In the genomic region with DNA sequence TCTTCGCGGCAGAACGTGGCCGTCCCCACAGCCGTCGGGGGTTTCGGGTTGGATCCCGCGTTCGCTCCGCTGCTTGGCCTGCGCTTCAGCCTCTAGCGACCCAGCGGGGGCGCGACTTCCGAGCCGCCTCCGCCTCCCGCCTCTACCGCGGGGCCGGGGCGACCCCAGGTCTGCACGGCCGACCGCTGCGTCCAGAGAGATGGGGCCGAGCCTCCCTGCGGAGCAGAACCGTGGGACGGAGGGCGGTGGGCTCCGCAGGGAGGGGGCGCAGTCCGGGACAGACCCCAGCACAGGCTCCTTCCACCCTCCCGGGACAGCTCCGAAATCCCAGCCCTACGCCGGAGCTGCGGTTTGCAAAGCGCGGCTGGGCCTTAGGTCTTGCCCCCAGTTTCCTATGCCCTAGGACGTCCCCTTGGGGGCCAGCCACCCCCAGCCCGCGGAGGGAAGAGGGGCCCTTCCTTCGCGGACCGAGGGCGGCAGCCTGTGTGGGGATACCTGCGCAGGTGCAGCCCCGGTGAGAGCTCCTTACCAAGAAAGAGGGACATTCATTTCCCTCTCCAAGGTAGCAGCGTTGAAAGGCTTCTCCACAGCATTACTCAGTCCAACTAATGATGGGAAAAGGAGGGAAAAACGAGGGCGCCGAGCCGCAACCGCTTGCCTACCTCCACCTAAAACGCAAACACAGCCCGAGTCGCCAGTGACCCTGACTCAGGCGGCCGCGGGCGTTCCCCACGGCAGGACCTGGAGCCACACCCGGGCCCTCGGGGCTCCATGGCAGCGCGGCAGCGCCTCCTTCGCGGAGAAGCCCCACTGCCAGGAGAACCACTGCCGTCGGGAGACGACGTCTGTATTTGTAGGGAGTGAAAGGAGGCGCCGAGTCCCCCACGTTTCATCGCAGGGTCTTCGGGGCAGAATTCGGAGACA, we compare ENCODE assay signal across 15 cellular contexts.
DNase-seq lines count a peak whose midpoint lies in the region; ATAC-seq and TF ChIP-seq lines count a peak whose summit lies in the region.
"Had no signal": no experiment of that assay in that cellular context is flagged by ENCODE, and none has a peak within 500 bp of the region (broad histone marks: within the 10 kb centered on the region; RNA-seq: fewer than 3 reads in every experiment).

No MANE protein-coding gene starts in this region.

- intact Hi-C loops in adrenal gland (cut with DNase I), result no loop called here

- H3K27ac ChIP-seq in adrenal gland, result no peak overlapping the region

- 9 to 21% (median 13%) methylated on average over 15 to 83 of the region's 83 CpGs for WGBS in adrenal gland, 4 donors

- no peaks in the 10 kb centered on the region for H3K4me1 ChIP-seq in adrenal gland (replicated peaks in 1 of 2)
- H3K4me1 ChIP-seq: HAP-1 had no signal

- no peak overlapping the region for H3K4me3 ChIP-seq in adrenal gland
- H3K4me3 ChIP-seq: HAP-1 had no signal

- H3K9me3 ChIP-seq in adrenal gland (replicated peaks in 1 of 3), result no peaks in the 10 kb centered on the region
- H3K9me3 ChIP-seq: HAP-1 had no signal

- H3K4me1 Mint-ChIP-seq in WTC11 (peaks cover 15% of the 10 kb centered on the region), immature natural killer cell (peaks cover 23% of the 10 kb centered on the region in 2 donors)
- H3K4me1 Mint-ChIP-seq: IgD-negative memory B cell had no signal

- H3K9me3 Mint-ChIP-seq in WTC11, result peaks cover 31% of the 10 kb centered on the region
- peaks cover 0 to 13% (median 5%) of the 10 kb centered on the region in 6 donors for H3K9me3 Mint-ChIP-seq in immature natural killer cell

- H3K27me3 ChIP-seq in adrenal gland, result peaks cover 26% of the 10 kb centered on the region

- no peak overlapping the region for H3K27ac Mint-ChIP-seq in WTC11
- no peak overlapping the region for H3K27ac Mint-ChIP-seq in immature natural killer cell
- H3K27ac Mint-ChIP-seq: CD4-positive, alpha-beta T cell; IgD-negative memory B cell had no signal

- ATAC-seq in WTC11, result peak; percentile 63
- ATAC-seq in stimulated activated naive CD8-positive, alpha-beta T cell treated with anti-CD3 and anti-CD28 coated beads, Interleukin-15, Interleukin-2, amounts not matched to agents 100 U/mL and 50 U/mL, for 24 hours, result peak; percentile 17

- POLR2A ChIA-PET in WTC11 (lab: Charles Lee), result interaction anchor here (0.9 to 1.1 kb wide), 2 partner anchors 33 to 137 kb away, joined by 3 read pairs; no protein-coding TSS in a partner anchor

- CTCF ChIA-PET in WTC11 (lab: Charles Lee), result interaction anchor here (0.6 to 1.9 kb wide), 6 partner anchors 29 to 181 kb away, joined by 3 to 10 read pairs (median 4); no protein-coding TSS in a partner anchor

- DNase-seq in GM03348 (ENCODE audit: low spot score) (peak; percentile 5), WTC11 (ENCODE audit: low spot score) (peak; percentile 50), immature natural killer cell (no peak), AG08396 (ENCODE audit: low spot score) (no peak), CD1c-positive myeloid dendritic cell (ENCODE audit: extremely low spot score) (no peak), adrenal gland (no peak)
- DNase-seq in stimulated activated naive CD8-positive, alpha-beta T cell treated with anti-CD3 and anti-CD28 coated beads, Interleukin-15, Interleukin-2, amounts not matched to agents 100 U/mL and 50 U/mL, for 24 hours, result no peak
- DNase-seq: AML-193; CD4-positive, alpha-beta T cell; NCI-H1436 treated with DMSO at 0.1 percent for 48 hours; NCI-H2081; NCI-H2227 treated with DMSO at 0.1 percent for 48 hours; NCI-H524 treated with DMSO at 0.1 percent for 48 hours had no signal

- TF ChIP-seq POLR2A in adrenal gland (IDR thresholded peaks at IDR 0.05), result no peak

- H3K27me3 Mint-ChIP-seq in WTC11 (ENCODE audit: low read depth) (peaks cover 62% of the 10 kb centered on the region), immature natural killer cell (ENCODE audit: low read depth in 3 of 3) (peaks cover 6 to 23% (median 12%) of the 10 kb centered on the region in 3 donors)

- H3K4me3 Mint-ChIP-seq in WTC11 (peak overlapping the region; percentile 58), immature natural killer cell (peak overlapping the region; percentile 44 to 75 (median 66))
- H3K4me3 Mint-ChIP-seq: CD4-positive, alpha-beta T cell; IgD-negative memory B cell had no signal

- no peaks in the 10 kb centered on the region for H3K36me3 ChIP-seq in adrenal gland (replicated peaks in 1 of 2)
- H3K36me3 ChIP-seq: HAP-1 had no signal

- TF ChIP-seq CTCF in WTC11 (IDR thresholded peaks at IDR 0.05), result no peak
- TF ChIP-seq CTCF in adrenal gland (IDR thresholded peaks at IDR 0.05), result no peak

- H3K36me3 Mint-ChIP-seq in WTC11, result peaks cover 21% of the 10 kb centered on the region
- peaks cover 0 to 4% (median 3%) of the 10 kb centered on the region in 3 donors for H3K36me3 Mint-ChIP-seq in immature natural killer cell
- H3K36me3 Mint-ChIP-seq: IgD-negative memory B cell had no signal

TF ChIP-seq in WTC11, 78 proteins besides CTCF, POLR2A, EP300 and RAD21:
- TF ChIP-seq HMGA2 (CRISPR knock-in tag; IDR thresholded peaks at IDR 0.05) (no peak), TP53 (CRISPR knock-in tag; IDR thresholded peaks at IDR 0.05) (no peak), SMAD4 (CRISPR knock-in tag; IDR thresholded peaks at IDR 0.05) (no peak)
- TF ChIP-seq, protein P1, sequence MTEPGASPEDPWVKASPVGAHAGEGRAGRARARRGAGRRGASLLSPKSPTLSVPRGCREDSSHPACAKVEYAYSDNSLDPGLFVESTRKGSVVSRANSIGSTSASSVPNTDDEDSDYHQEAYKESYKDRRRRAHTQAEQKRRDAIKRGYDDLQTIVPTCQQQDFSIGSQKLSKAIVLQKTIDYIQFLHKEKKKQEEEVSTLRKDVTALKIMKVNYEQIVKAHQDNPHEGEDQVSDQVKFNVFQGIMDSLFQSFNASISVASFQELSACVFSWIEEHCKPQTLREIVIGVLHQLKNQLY (CRISPR knock-in tag; IDR thresholded peaks at IDR 0.05), result no peak

Comparison
In these comparisons a context has a peak if more than half of its experiments do, and no peak if none do; other contexts are left out.
1. DNase-seq: peak in GM03348 (single experiment) and WTC11 (single experiment); none in immature natural killer cell (0 of 3), stimulated activated naive CD8-positive, alpha-beta T cell treated with anti-CD3 and anti-CD28 coated beads, Interleukin-15, Interleukin-2, amounts not matched to agents 100 U/mL and 50 U/mL, for 24 hours (single experiment), AG08396 (single experiment), CD1c-positive myeloid dendritic cell (single experiment) and adrenal gland (0 of 7).